1 cellular context compared by ENCODE assay signal in genomic region chr17:48831549-48831883, GRCh38.
TF ChIP-seq lines count a peak whose summit lies in the region.

No MANE protein-coding gene starts in this region.

TF ChIP-seq in K562, 482 proteins besides CTCF, POLR2A, EP300 and RAD21 (continued from another document):
- TF ChIP-seq TBL1XR1 (IDR thresholded peaks at IDR 0.05; ENCODE audit: low read length in 2 of 2): 0 out of 4 replicates have a peak, but pooled peaks of 1 of the 2 experiments have one; percentile 7
- TF ChIP-seq HDGF (IDR thresholded peaks at IDR 0.05): 0 out of 2 replicates have a peak, but pooled peaks have one; percentile 31
- TF ChIP-seq ZNF436 (CRISPR knock-in tag; IDR thresholded peaks at IDR 0.05): no peak
- no peak for TF ChIP-seq BRD9 (IDR thresholded peaks at IDR 0.05; ENCODE audit: low read depth, partially characterized antibody)
- no peak for TF ChIP-seq ATF3 (IDR thresholded peaks at IDR 0.05)
- peak; percentile 85; the same call in 1 of the 2 replicates for TF ChIP-seq ATF3 (CRISPR knock-in tag; conservative IDR thresholded peaks at IDR 0.05)
- no peak for TF ChIP-seq CEBPG (CRISPR knock-in tag; IDR thresholded peaks at IDR 0.05)
- TF ChIP-seq CEBPG (tag; conservative IDR thresholded peaks at IDR 0.05 in 1 of 2, IDR thresholded peaks at IDR 0.05 in 1 of 2): peak; percentile 43 to 72; a peak in 2 of 4 replicates
- TF ChIP-seq ZNF318 (IDR thresholded peaks at IDR 0.05; ENCODE audit: borderline replicate concordance in 1 of 2, low read depth in 1 of 2): 0 out of 4 replicates have a peak, but pooled peaks of 1 of the 2 experiments have one; percentile 19
- TF ChIP-seq BCOR (IDR thresholded peaks at IDR 0.05): 0 out of 2 replicates have a peak, but pooled peaks have one; percentile 2
- TF ChIP-seq EP400 (IDR thresholded peaks at IDR 0.05): 0 out of 2 replicates have a peak, but pooled peaks have one; percentile 4
- TF ChIP-seq NFRKB (IDR thresholded peaks at IDR 0.05; ENCODE audit: low read depth): 0 out of 2 replicates have a peak, but pooled peaks have one; percentile 33
- no peak for TF ChIP-seq SLC30A9 (CRISPR knock-in tag; IDR thresholded peaks at IDR 0.05)
- TF ChIP-seq NR0B1 (IDR thresholded peaks at IDR 0.05; ENCODE audit: partially characterized antibody): no peak
- TF ChIP-seq ZBTB40 (IDR thresholded peaks at IDR 0.05): peak; percentile 58; the same call in 1 of the 2 replicates
- no peak for TF ChIP-seq ZBTB40 (CRISPR knock-in tag; IDR thresholded peaks at IDR 0.05)
